Comparison of ENCODE assay signal across 8 cellular contexts in the genomic region with DNA sequence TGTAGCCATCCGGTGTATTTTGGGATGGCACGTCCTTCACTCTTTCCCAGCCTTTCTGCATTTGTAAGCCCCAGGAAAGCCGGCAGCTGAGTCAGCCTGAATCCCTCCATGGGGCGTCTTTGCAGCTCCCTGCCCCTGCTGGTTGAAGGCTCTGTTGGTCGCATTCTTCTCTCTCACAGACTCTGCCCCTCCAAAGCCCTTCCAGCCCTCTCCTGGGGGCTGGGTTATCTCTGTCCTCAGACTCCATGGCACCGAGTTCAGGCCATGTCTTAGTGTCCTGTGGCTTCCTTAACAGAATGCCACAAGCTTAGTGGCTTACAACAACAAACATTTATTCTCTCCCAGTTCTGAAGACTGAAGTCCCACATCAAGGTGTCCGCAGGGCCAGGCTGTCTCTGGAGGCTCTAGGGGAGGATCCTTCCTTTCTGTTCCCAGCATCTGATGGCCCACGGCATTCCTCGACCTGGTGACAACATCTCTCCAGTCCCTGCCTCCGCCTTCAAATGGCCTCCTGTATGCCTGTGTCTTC.
A peak's percentile ranks its signal among the peaks of the same experiment; 100 is the strongest.
DNase-seq lines count a peak whose midpoint lies in the region; ATAC-seq and TF ChIP-seq lines count a peak whose summit lies in the region.

No MANE protein-coding gene starts in this region.

- H3K27ac Mint-ChIP-seq in activated naive CD4-positive, alpha-beta T cell treated with anti-CD3 and anti-CD28 coated beads, Interleukin-2, amount 10 ng/mL, durations not matched to agents 7 days and 5 days = peak overlapping the region; percentile 90
- H3K27ac Mint-ChIP-seq in activated naive CD4-positive, alpha-beta T cell treated with anti-CD3 and anti-CD28 coated beads, Interleukin-2, amount 50 U/mL, for 72 hours = peak overlapping the region; percentile 87 to 88
- H3K27ac Mint-ChIP-seq in stimulated activated effector memory CD8-positive, alpha-beta T cell treated with anti-CD3 and anti-CD28 coated beads, Interleukin-12 subunit alpha, Interleukin-12 subunit beta, amount 100 ng/mL, for 72 hours = peak overlapping the region; percentile 87

- no peaks in the 10 kb centered on the region for H3K27me3 ChIP-seq in iPS-15b (ENCODE audit: control insufficient read depth, insufficient read depth, low read length)

- CTCF ChIA-PET in activated naive CD4-positive, alpha-beta T cell treated with anti-CD3 and anti-CD28 coated beads, Interleukin-2, amount 10 ng/mL, durations not matched to agents 7 days and 5 days (lab: Charles Lee) = interaction anchor here (1.2 to 1.6 kb wide), 7 partner anchors 10 to 65 kb away, joined by 3 to 12 read pairs (median 5); no protein-coding TSS in a partner anchor

- peak; percentile 27 for DNase-seq in activated naive CD4-positive, alpha-beta T cell treated with anti-CD3 and anti-CD28 coated beads, Interleukin-2, amount 10 ng/mL, durations not matched to agents 7 days and 5 days
- DNase-seq in activated naive CD4-positive, alpha-beta T cell treated with Interleukin-2 at 50 U/mL for 16 hours = no peak
- DNase-seq in activated naive CD4-positive, alpha-beta T cell treated with anti-CD3 and anti-CD28 coated beads, Interleukin-2, amount 50 U/mL, for 72 hours (ENCODE audit: low spot score in 2 of 2) = no peak
- DNase-seq in stimulated activated effector memory CD8-positive, alpha-beta T cell treated with anti-CD3 and anti-CD28 coated beads, Interleukin-12 subunit alpha, Interleukin-12 subunit beta, amount 100 ng/mL, for 72 hours (ENCODE audit: low spot score in 2 of 2) = no peak
- DNase-seq in NCI-H345 treated with DMSO at 0.1 percent for 48 hours (lab: John Stamatoyannopoulos, UW; ENCODE audit: unreplicated experiment) = no peak
- DNase-seq in effector CD8-positive, alpha-beta T cell (lab: John Stamatoyannopoulos, UW) = no peak

- H3K27me3 Mint-ChIP-seq in activated naive CD4-positive, alpha-beta T cell treated with anti-CD3 and anti-CD28 coated beads, Interleukin-2, amount 10 ng/mL, durations not matched to agents 7 days and 5 days = no peaks in the 10 kb centered on the region

- peak overlapping the region; percentile 47 for H3K9ac ChIP-seq in iPS-15b (ENCODE audit: low read depth, low read length)

- H3K9me3 ChIP-seq in iPS-15b (ENCODE audit: control insufficient read depth, insufficient read depth, low read length) = no peaks in the 10 kb centered on the region

- peaks cover 7% of the 10 kb centered on the region for H3K36me3 ChIP-seq in iPS-15b (ENCODE audit: control insufficient read depth, insufficient read depth, low read length)

- peak overlapping the region; percentile 33 for H3K4me3 Mint-ChIP-seq in activated naive CD4-positive, alpha-beta T cell treated with anti-CD3 and anti-CD28 coated beads, Interleukin-2, amount 10 ng/mL, durations not matched to agents 7 days and 5 days
- H3K4me3 Mint-ChIP-seq in stimulated activated effector memory CD8-positive, alpha-beta T cell treated with anti-CD3 and anti-CD28 coated beads, Interleukin-12 subunit alpha, Interleukin-12 subunit beta, amount 100 ng/mL, for 72 hours = peak overlapping the region; percentile 69

- H3K4me1 ChIP-seq in iPS-15b (ENCODE audit: control insufficient read depth, insufficient read depth, low read length) = peaks cover 39% of the 10 kb centered on the region

- peaks cover 83% of the 10 kb centered on the region for H3K4me1 Mint-ChIP-seq in activated naive CD4-positive, alpha-beta T cell treated with anti-CD3 and anti-CD28 coated beads, Interleukin-2, amount 10 ng/mL, durations not matched to agents 7 days and 5 days
- H3K4me1 Mint-ChIP-seq in stimulated activated effector memory CD8-positive, alpha-beta T cell treated with anti-CD3 and anti-CD28 coated beads, Interleukin-12 subunit alpha, Interleukin-12 subunit beta, amount 100 ng/mL, for 72 hours = peaks cover 86% of the 10 kb centered on the region

- no peak for ATAC-seq in activated naive CD4-positive, alpha-beta T cell treated with anti-CD3 and anti-CD28 coated beads, Interleukin-2, amount 50 U/mL, for 72 hours
- ATAC-seq in stimulated activated effector memory CD8-positive, alpha-beta T cell treated with anti-CD3 and anti-CD28 coated beads, Interleukin-12 subunit alpha, Interleukin-12 subunit beta, amount 100 ng/mL, for 72 hours = no peak
- ATAC-seq in SK-N-SH treated with all-trans-retinoic acid at 6 μM for 48 hours = no peak

- peaks cover 3% of the 10 kb centered on the region for H3K9me3 Mint-ChIP-seq in activated naive CD4-positive, alpha-beta T cell treated with anti-CD3 and anti-CD28 coated beads, Interleukin-2, amount 10 ng/mL, durations not matched to agents 7 days and 5 days
- no peaks in the 10 kb centered on the region for H3K9me3 Mint-ChIP-seq in activated naive CD4-positive, alpha-beta T cell treated with anti-CD3 and anti-CD28 coated beads, Interleukin-2, amount 50 U/mL, for 72 hours
- no peaks in the 10 kb centered on the region for H3K9me3 Mint-ChIP-seq in stimulated activated effector memory CD8-positive, alpha-beta T cell treated with anti-CD3 and anti-CD28 coated beads, Interleukin-12 subunit alpha, Interleukin-12 subunit beta, amount 100 ng/mL, for 72 hours

- peaks cover 21% of the 10 kb centered on the region for H3K36me3 Mint-ChIP-seq in activated naive CD4-positive, alpha-beta T cell treated with anti-CD3 and anti-CD28 coated beads, Interleukin-2, amount 10 ng/mL, durations not matched to agents 7 days and 5 days
- peaks cover 0 to 37% of the 10 kb centered on the region in 2 donors for H3K36me3 Mint-ChIP-seq in activated naive CD4-positive, alpha-beta T cell treated with anti-CD3 and anti-CD28 coated beads, Interleukin-2, amount 50 U/mL, for 72 hours
- peaks cover 12% of the 10 kb centered on the region for H3K36me3 Mint-ChIP-seq in stimulated activated effector memory CD8-positive, alpha-beta T cell treated with anti-CD3 and anti-CD28 coated beads, Interleukin-12 subunit alpha, Interleukin-12 subunit beta, amount 100 ng/mL, for 72 hours

- peak overlapping the region; percentile 46 for H3K4me3 ChIP-seq in iPS-15b (ENCODE audit: low read depth, low read length)

TF ChIP-seq in SK-N-SH treated with all-trans-retinoic acid at 6 μM for 48 hours, 23 proteins besides CTCF, POLR2A, EP300 and RAD21 (continues in another document):
- TF ChIP-seq, protein P1, sequence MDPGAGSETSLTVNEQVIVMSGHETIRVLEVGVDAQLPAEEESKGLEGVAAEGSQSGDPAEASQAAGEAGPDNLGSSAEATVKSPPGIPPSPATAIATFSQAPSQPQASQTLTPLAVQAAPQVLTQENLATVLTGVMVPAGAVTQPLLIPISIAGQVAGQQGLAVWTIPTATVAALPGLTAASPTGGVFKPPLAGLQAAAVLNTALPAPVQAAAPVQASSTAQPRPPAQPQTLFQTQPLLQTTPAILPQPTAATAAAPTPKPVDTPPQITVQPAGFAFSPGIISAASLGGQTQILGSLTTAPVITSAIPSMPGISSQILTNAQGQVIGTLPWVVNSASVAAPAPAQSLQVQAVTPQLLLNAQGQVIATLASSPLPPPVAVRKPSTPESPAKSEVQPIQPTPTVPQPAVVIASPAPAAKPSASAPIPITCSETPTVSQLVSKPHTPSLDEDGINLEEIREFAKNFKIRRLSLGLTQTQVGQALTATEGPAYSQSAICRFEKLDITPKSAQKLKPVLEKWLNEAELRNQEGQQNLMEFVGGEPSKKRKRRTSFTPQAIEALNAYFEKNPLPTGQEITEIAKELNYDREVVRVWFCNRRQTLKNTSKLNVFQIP (CRISPR knock-in tag; IDR thresholded peaks at IDR 0.05; ENCODE audit: borderline replicate concordance, low read depth) = no peak
- TF ChIP-seq SNAI2 (CRISPR knock-in tag; IDR thresholded peaks at IDR 0.05) = no peak
- TF ChIP-seq CSDC2 (CRISPR knock-in tag; IDR thresholded peaks at IDR 0.05) = no peak
- TF ChIP-seq TOX (CRISPR knock-in tag; IDR thresholded peaks at IDR 0.05; ENCODE audit: borderline replicate concordance) = no peak
- no peak for TF ChIP-seq ZNF8 (CRISPR knock-in tag; IDR thresholded peaks at IDR 0.05)
- no peak for TF ChIP-seq RARB (CRISPR knock-in tag; IDR thresholded peaks at IDR 0.05)
- no peak for TF ChIP-seq BACH2 (CRISPR knock-in tag; IDR thresholded peaks at IDR 0.05; ENCODE audit: borderline replicate concordance)
- TF ChIP-seq ESRRG (CRISPR knock-in tag; IDR thresholded peaks at IDR 0.05) = no peak
- no peak for TF ChIP-seq ZNF70 (CRISPR knock-in tag; IDR thresholded peaks at IDR 0.05)
- TF ChIP-seq, protein P2, sequence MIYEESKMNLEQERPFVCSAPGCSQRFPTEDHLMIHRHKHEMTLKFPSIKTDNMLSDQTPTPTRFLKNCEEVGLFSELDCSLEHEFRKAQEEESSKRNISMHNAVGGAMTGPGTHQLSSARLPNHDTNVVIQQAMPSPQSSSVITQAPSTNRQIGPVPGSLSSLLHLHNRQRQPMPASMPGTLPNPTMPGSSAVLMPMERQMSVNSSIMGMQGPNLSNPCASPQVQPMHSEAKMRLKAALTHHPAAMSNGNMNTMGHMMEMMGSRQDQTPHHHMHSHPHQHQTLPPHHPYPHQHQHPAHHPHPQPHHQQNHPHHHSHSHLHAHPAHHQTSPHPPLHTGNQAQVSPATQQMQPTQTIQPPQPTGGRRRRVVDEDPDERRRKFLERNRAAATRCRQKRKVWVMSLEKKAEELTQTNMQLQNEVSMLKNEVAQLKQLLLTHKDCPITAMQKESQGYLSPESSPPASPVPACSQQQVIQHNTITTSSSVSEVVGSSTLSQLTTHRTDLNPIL (CRISPR knock-in tag; IDR thresholded peaks at IDR 0.05; ENCODE audit: low read depth) = no peak
- TF ChIP-seq, protein P3, sequence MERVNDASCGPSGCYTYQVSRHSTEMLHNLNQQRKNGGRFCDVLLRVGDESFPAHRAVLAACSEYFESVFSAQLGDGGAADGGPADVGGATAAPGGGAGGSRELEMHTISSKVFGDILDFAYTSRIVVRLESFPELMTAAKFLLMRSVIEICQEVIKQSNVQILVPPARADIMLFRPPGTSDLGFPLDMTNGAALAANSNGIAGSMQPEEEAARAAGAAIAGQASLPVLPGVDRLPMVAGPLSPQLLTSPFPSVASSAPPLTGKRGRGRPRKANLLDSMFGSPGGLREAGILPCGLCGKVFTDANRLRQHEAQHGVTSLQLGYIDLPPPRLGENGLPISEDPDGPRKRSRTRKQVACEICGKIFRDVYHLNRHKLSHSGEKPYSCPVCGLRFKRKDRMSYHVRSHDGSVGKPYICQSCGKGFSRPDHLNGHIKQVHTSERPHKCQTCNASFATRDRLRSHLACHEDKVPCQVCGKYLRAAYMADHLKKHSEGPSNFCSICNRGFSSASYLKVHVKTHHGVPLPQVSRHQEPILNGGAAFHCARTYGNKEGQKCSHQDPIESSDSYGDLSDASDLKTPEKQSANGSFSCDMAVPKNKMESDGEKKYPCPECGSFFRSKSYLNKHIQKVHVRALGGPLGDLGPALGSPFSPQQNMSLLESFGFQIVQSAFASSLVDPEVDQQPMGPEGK (CRISPR knock-in tag; IDR thresholded peaks at IDR 0.05; ENCODE audit: borderline replicate concordance) = no peak
- TF ChIP-seq OSR1 (CRISPR knock-in tag; IDR thresholded peaks at IDR 0.05) = no peak
